ENCODE assay signal across 8 cellular contexts in genomic region chr18:62249478-62250097, GRCh38.
DNase-seq lines count a peak whose midpoint lies in the region; ATAC-seq, FAIRE-seq and TF ChIP-seq lines count a peak whose summit lies in the region.

No MANE protein-coding gene starts in this region.

- no peaks in the 10 kb centered on the region for H3K9me3 ChIP-seq in HAP-1
- H3K9me3 ChIP-seq in body of pancreas, result no peaks in the 10 kb centered on the region

- H3K27ac ChIP-seq in body of pancreas, result no peak overlapping the region

- no peak for TF ChIP-seq POLR2A in body of pancreas (IDR thresholded peaks at IDR 0.05)

- FAIRE-seq in TTC549 (lab: Jason Lieb, UNC), result peak; percentile 92

- in situ Hi-C loops in HAP-1 (cut with MboI; ENCODE audit: low sequenced_read_pairs), result no loop called here

- H3K36me3 ChIP-seq in HAP-1 (replicated peaks), result no peaks in the 10 kb centered on the region
- no peaks in the 10 kb centered on the region for H3K36me3 ChIP-seq in body of pancreas (replicated peaks in 1 of 2; ENCODE audit: insufficient read depth in 1 of 2, low read depth in 2 of 2)

- WGBS in body of pancreas, 2 donors, result 48 to 55% methylated on average over 3 of the region's 3 CpGs

- ATAC-seq in body of pancreas (peak; percentile 42), GM18520 (IDR thresholded peaks at IDR 0.05; ENCODE audit: unreplicated experiment) (no peak)

- peak; percentile 57 for DNase-seq in DMS114 treated with DMSO at 0.1 percent for 48 hours (lab: John Stamatoyannopoulos, UW; ENCODE audit: unreplicated experiment)
- DNase-seq in HAP-1 (ENCODE audit: low spot score in 2 of 2), result peak; percentile 78 to 81
- peak; percentile 31 for DNase-seq in NCI-H2029 (lab: John Stamatoyannopoulos, UW)
- peak; percentile 78 to 90 (median 87) for DNase-seq in body of pancreas
- DNase-seq in iPS-NIHi11 (ENCODE audit: low spot score), result peak; percentile 63
- DNase-seq in stimulated activated CD4-positive, alpha-beta T cell treated with anti-CD3 and anti-CD28 coated beads, Interleukin-12 subunit alpha, Interleukin-12 subunit beta, amount 100 ng/mL, for 24 hours (ENCODE audit: low read depth in 2 of 2), result peak; percentile 31 to 64

- H3K27me3 ChIP-seq in HAP-1 (ENCODE audit: low read depth), result no peaks in the 10 kb centered on the region
- H3K27me3 ChIP-seq in body of pancreas, result no peaks in the 10 kb centered on the region

- H3K4me1 ChIP-seq in HAP-1 (no peaks in the 10 kb centered on the region), body of pancreas (peaks cover 6% of the 10 kb centered on the region)

- peak; percentile 51 to 88 (median 70) for TF ChIP-seq CTCF in body of pancreas (IDR thresholded peaks at IDR 0.05)

- H3K4me3 ChIP-seq in HAP-1, result no peak overlapping the region
- no peak overlapping the region for H3K4me3 ChIP-seq in body of pancreas

- intact Hi-C loops in body of pancreas (cut with DNase I), result loop anchor here (5.0 kb wide), 1 partner anchor 62 kb away; the partner anchor contains the start of genes PIGN and RELCH

Comparison
In these comparisons a context has a peak if more than half of its experiments do, and no peak if none do; other contexts are left out.
1. DNase-seq: peak in every context shown above with its lines; median percentile 87 in body of pancreas; 80 in HAP-1; 63 in iPS-NIHi11; 57 in DMS114 treated with DMSO at 0.1 percent for 48 hours; 48 in stimulated activated CD4-positive, alpha-beta T cell treated with anti-CD3 and anti-CD28 coated beads, Interleukin-12 subunit alpha, Interleukin-12 subunit beta, amount 100 ng/mL, for 24 hours; 31 in NCI-H2029.